Comparison of ENCODE assay signal across 1 cellular context in the genomic region with DNA sequence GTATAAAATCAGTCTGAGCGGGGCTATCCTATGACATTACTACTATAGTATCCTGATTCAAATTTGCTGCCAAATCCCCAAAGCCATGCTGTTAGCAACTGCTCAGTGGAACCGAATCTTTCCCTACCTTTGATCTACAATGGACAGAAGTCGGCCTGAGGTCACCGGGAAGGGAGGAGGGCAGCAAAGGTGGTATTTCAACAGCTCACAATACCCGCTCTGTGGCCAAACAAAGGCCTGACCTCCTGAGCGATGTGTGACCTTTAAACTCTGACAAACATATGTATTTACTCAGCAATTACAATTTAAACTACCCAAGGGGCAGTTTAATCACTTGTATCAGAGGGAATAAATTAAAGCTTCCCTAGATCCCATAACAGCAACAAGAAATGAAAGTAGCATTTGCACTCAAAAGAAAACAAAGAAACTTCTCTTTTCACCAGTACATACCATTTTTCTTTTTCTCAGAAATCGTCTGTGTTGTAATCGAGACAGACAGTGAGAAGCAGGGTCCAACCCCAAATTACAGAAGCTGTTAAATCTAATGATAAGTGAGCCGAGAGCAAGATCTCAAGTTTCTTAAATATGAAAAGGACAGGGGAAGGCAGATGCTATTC.
TF ChIP-seq lines count a peak whose summit lies in the region.

No MANE protein-coding gene starts in this region.

TF ChIP-seq in A549, 52 proteins besides CTCF, POLR2A, EP300 and RAD21 (continued from another document):
- TF ChIP-seq MYC (IDR thresholded peaks at IDR 0.05; ENCODE audit: borderline replicate concordance, low read length) (no peak), CEBPB (IDR thresholded peaks at IDR 0.05) (no peak), KDM1A (IDR thresholded peaks at IDR 0.05; ENCODE audit: low read depth) (no peak), RARB (CRISPR knock-in tag; IDR thresholded peaks at IDR 0.05) (no peak), CBX2 (IDR thresholded peaks at IDR 0.05; ENCODE audit: borderline replicate concordance, low read depth) (no peak), CBX8 (IDR thresholded peaks at IDR 0.05) (no peak)
- TF ChIP-seq, protein P1, sequence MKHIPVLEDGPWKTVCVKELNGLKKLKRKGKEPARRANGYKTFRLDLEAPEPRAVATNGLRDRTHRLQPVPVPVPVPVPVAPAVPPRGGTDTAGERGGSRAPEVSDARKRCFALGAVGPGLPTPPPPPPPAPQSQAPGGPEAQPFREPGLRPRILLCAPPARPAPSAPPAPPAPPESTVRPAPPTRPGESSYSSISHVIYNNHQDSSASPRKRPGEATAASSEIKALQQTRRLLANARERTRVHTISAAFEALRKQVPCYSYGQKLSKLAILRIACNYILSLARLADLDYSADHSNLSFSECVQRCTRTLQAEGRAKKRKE (CRISPR knock-in tag; IDR thresholded peaks at IDR 0.05; ENCODE audit: low read depth): no peak
- TF ChIP-seq, protein P2, sequence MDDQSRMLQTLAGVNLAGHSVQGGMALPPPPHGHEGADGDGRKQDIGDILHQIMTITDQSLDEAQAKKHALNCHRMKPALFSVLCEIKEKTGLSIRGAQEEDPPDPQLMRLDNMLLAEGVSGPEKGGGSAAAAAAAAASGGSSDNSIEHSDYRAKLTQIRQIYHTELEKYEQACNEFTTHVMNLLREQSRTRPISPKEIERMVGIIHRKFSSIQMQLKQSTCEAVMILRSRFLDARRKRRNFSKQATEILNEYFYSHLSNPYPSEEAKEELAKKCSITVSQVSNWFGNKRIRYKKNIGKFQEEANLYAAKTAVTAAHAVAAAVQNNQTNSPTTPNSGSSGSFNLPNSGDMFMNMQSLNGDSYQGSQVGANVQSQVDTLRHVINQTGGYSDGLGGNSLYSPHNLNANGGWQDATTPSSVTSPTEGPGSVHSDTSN (IDR thresholded peaks at IDR 0.05): no peak
